In genomic region chr10:58993480-58994221, GRCh38 we compare ENCODE assay signal across 12 cellular contexts.
A peak's percentile ranks its signal among the peaks of the same experiment; 100 is the strongest.
DNase-seq lines count a peak whose midpoint lies in the region; ATAC-seq and TF ChIP-seq lines count a peak whose summit lies in the region.
"Had no signal": no experiment of that assay in that cellular context is flagged by ENCODE, and none has a peak within 500 bp of the region (broad histone marks: within the 10 kb centered on the region; RNA-seq: fewer than 3 reads in every experiment).

No MANE protein-coding gene starts in this region.

- DNase-seq in cerebellar cortex (ENCODE audit: low spot score) (no peak), spleen (no peak), NOMO-1 (lab: John Stamatoyannopoulos, UW; ENCODE audit: unreplicated experiment in 2 of 2) (no peak)
- DNase-seq in CD8-positive, alpha-beta T cell: no peak
- DNase-seq: activated naive CD4-positive, alpha-beta T cell treated with anti-CD3 and anti-CD28 coated beads, Interleukin-2, amount 10 ng/mL, durations not matched to agents 7 days and 5 days; immature natural killer cell; NCI-H1436 treated with DMSO at 0.1 percent for 48 hours had no signal

- H3K27ac Mint-ChIP-seq in nephron: peak overlapping the region; percentile 52 to 69 (median 61)
- H3K27ac Mint-ChIP-seq in CD8-positive, alpha-beta T cell: no peak overlapping the region
- H3K27ac Mint-ChIP-seq: activated naive CD4-positive, alpha-beta T cell treated with anti-CD3 and anti-CD28 coated beads, Interleukin-2, amount 10 ng/mL, durations not matched to agents 7 days and 5 days; immature natural killer cell; type B pancreatic cell had no signal

- no peaks in the 10 kb centered on the region for H3K36me3 ChIP-seq in spleen
- H3K36me3 ChIP-seq in CD8-positive, alpha-beta T cell (ENCODE audit: insufficient read depth, low read length): no peaks in the 10 kb centered on the region

- no peak overlapping the region for H3K4me3 Mint-ChIP-seq in nephron
- no peak overlapping the region for H3K4me3 Mint-ChIP-seq in CD8-positive, alpha-beta T cell
- H3K4me3 Mint-ChIP-seq: activated naive CD4-positive, alpha-beta T cell treated with anti-CD3 and anti-CD28 coated beads, Interleukin-2, amount 10 ng/mL, durations not matched to agents 7 days and 5 days; immature natural killer cell; type B pancreatic cell had no signal

- intact Hi-C loops in spleen (cut with DNase I; ENCODE audit: low total_unique reads): no loop called here
- intact Hi-C loops in CD8-positive, alpha-beta T cell (cut with DNase I, micrococcal nuclease): no loop called here

- POLR2A ChIA-PET in CD8-positive, alpha-beta T cell (lab: Charles Lee): no interaction called here

- 63 to 75% (median 67%) methylated on average over 7 of the region's 7 CpGs for WGBS in spleen, 5 donors

- H3K4me1 ChIP-seq in spleen: no peaks in the 10 kb centered on the region
- H3K4me1 ChIP-seq in CD8-positive, alpha-beta T cell (ENCODE audit: insufficient read depth, low read length): no peaks in the 10 kb centered on the region

- H3K9me3 Mint-ChIP-seq in nephron: peaks cover 9% of the 10 kb centered on the region
- H3K9me3 Mint-ChIP-seq in CD8-positive, alpha-beta T cell: peaks cover 6% of the 10 kb centered on the region

- TF ChIP-seq POLR2A in spleen (IDR thresholded peaks at IDR 0.05): no peak

- CTCF ChIA-PET in CD8-positive, alpha-beta T cell (lab: Charles Lee): no interaction called here

- no peak overlapping the region for H3K4me3 ChIP-seq in spleen
- H3K4me3 ChIP-seq in CD8-positive, alpha-beta T cell (ENCODE audit: low read depth, low read length): no peak overlapping the region

- peaks cover 0 to 20% (median 14%) of the 10 kb centered on the region in 8 donors for H3K9me3 ChIP-seq in spleen
- no peaks in the 10 kb centered on the region for H3K9me3 ChIP-seq in CD8-positive, alpha-beta T cell (ENCODE audit: low read length)

- H3K36me3 Mint-ChIP-seq in nephron (ENCODE audit: low read depth): peaks cover 10% of the 10 kb centered on the region
- no peaks in the 10 kb centered on the region for H3K36me3 Mint-ChIP-seq in CD8-positive, alpha-beta T cell
- H3K36me3 Mint-ChIP-seq: activated naive CD4-positive, alpha-beta T cell treated with anti-CD3 and anti-CD28 coated beads, Interleukin-2, amount 10 ng/mL, durations not matched to agents 7 days and 5 days; immature natural killer cell; type B pancreatic cell had no signal

- no peak overlapping the region for H3K27ac ChIP-seq in spleen
- H3K27ac ChIP-seq in CD8-positive, alpha-beta T cell (ENCODE audit: low read depth, low read length): no peak overlapping the region

- no peak for TF ChIP-seq CTCF in nephron (IDR thresholded peaks at IDR 0.05; ENCODE audit: unreplicated experiment in 3 of 3)
- TF ChIP-seq CTCF in spleen (IDR thresholded peaks at IDR 0.05 in 8 of 11, conservative IDR thresholded peaks at IDR 0.05 in 3 of 11): no peak
- TF ChIP-seq CTCF in CD8-positive, alpha-beta T cell (IDR thresholded peaks at IDR 0.05): no peak

- H3K4me1 Mint-ChIP-seq in nephron: peaks cover 29% of the 10 kb centered on the region
- H3K4me1 Mint-ChIP-seq in CD8-positive, alpha-beta T cell (ENCODE audit: low read depth): no peaks in the 10 kb centered on the region
- H3K4me1 Mint-ChIP-seq: activated naive CD4-positive, alpha-beta T cell treated with anti-CD3 and anti-CD28 coated beads, Interleukin-2, amount 10 ng/mL, durations not matched to agents 7 days and 5 days; immature natural killer cell had no signal

- no peaks in the 10 kb centered on the region for H3K27me3 ChIP-seq in spleen (replicated peaks in 1 of 7)
- no peaks in the 10 kb centered on the region for H3K27me3 ChIP-seq in CD8-positive, alpha-beta T cell (ENCODE audit: insufficient read depth, low read length)

- ATAC-seq in GM18508 (IDR thresholded peaks at IDR 0.05; ENCODE audit: insufficient read depth, unreplicated experiment): peak; percentile 55
- peak; percentile 78 for ATAC-seq in GM21619 (IDR thresholded peaks at IDR 0.05; ENCODE audit: unreplicated experiment)
- ATAC-seq in HG03571 (IDR thresholded peaks at IDR 0.05; ENCODE audit: unreplicated experiment): peak; percentile 66
- no peak for ATAC-seq in CD8-positive, alpha-beta T cell

- no peaks in the 10 kb centered on the region for H3K27me3 Mint-ChIP-seq in nephron (ENCODE audit: low read depth)
- peaks cover 2% of the 10 kb centered on the region for H3K27me3 Mint-ChIP-seq in CD8-positive, alpha-beta T cell (ENCODE audit: low read depth)
- H3K27me3 Mint-ChIP-seq: activated naive CD4-positive, alpha-beta T cell treated with anti-CD3 and anti-CD28 coated beads, Interleukin-2, amount 10 ng/mL, durations not matched to agents 7 days and 5 days; type B pancreatic cell had no signal
